Comparison of ENCODE assay signal across 11 cellular contexts in the genomic region with DNA sequence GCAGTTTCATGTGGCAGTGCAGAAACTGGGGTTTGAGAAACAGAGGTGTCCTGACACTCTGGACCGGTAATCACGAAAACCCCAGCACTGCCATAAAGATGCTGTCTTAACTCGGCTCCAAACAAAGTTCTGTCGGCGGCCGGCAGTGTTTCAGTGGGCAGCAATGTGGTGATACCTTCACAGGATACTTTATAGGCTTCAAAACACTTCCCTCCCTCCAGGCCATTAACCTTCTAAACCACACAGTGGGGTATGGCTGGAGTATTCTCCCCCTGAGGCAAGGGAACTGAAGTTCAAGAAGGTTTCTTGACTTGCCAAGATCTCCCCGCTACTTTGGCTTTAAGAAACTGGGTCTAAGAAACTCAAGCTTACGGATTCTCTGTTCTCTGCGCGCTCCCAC. TPM values are rescaled to one million over a fixed set of nuclear protein-coding genes. Genes with fewer than 3 reads are reported as not detected.
DNase-seq lines count a peak whose midpoint lies in the region; ATAC-seq and TF ChIP-seq lines count a peak whose summit lies in the region.
"Had no signal": no experiment of that assay in that cellular context is flagged by ENCODE, and none has a peak within 500 bp of the region (broad histone marks: within the 10 kb centered on the region; RNA-seq: fewer than 3 reads in every experiment).

No MANE protein-coding gene starts in this region.

- POLR2A ChIA-PET in A673 (lab: Charles Lee; ENCODE audit: low non-redundant PET) = no interaction called here

- TF ChIP-seq CTCF in A673 (conservative IDR thresholded peaks at IDR 0.05; ENCODE audit: low read depth, low read length) (no peak), astrocyte of the cerebellum (IDR thresholded peaks at IDR 0.05; ENCODE audit: low read depth, low read length, missing control alignments) (no peak)

- BruUV-seq in A673 (replicated peaks; lab: Mats Ljungman, UMichigan) = TSS peak; percentile 45

- H3K4me3 Mint-ChIP-seq in naive B cell = peak overlapping the region; percentile 93 to 100 (median 98)

- peak overlapping the region; percentile 96 for H3K27ac ChIP-seq in A673 (ENCODE audit: low read depth, low read length, poor library complexity, severe bottlenecking)
- H3K27ac ChIP-seq: C4-2B, RWPE1 had no signal

- peaks cover 46 to 75% (median 70%) of the 10 kb centered on the region in 3 donors for H3K4me1 Mint-ChIP-seq in naive B cell

- H3K27me3 ChIP-seq in A673 (replicated peaks; ENCODE audit: insufficient read depth, low read depth, low read length, poor library complexity) = no peaks in the 10 kb centered on the region

- CTCF ChIA-PET in A673 (lab: Charles Lee) = no interaction called here

- intact Hi-C loops in A673 (cut with micrococcal nuclease; ENCODE audit: unreplicated experiment) = loop anchor here (5.0 to 10.0 kb wide), 2 partner anchors 66 to 329 kb away; no protein-coding TSS in a partner anchor

- no peaks in the 10 kb centered on the region for H3K27me3 Mint-ChIP-seq in naive B cell

- H3K4me3 ChIP-seq in A673 (ENCODE audit: low read depth, low read length, poor library complexity, severe bottlenecking) = peak overlapping the region; percentile 90
- peak overlapping the region; percentile 50 for H3K4me3 ChIP-seq in astrocyte of the cerebellum (ENCODE audit: low read depth, low read length)

- peaks cover 26 to 28% of the 10 kb centered on the region in 2 donors for H3K36me3 Mint-ChIP-seq in naive B cell

- H3K4me1 ChIP-seq in A673 (ENCODE audit: insufficient read depth, low read length, poor library complexity, severe bottlenecking) = peaks cover 42% of the 10 kb centered on the region

- peaks cover 39% of the 10 kb centered on the region for H3K36me3 ChIP-seq in A673 (ENCODE audit: insufficient read depth, low read length, poor library complexity, severe bottlenecking)

- H3K27ac Mint-ChIP-seq in naive B cell = peak overlapping the region; percentile 78 to 99 (median 96)

- in situ Hi-C loops in astrocyte of the cerebellum (cut with HindIII; ENCODE audit: low sequenced_read_pairs) = no loop called here

- TF ChIP-seq POLR2A in GM19193 (IDR thresholded peaks at IDR 0.05; ENCODE audit: extremely low read depth, insufficient read depth, insufficient read length) = peak; percentile 40

- no peak for ATAC-seq in naive B cell (ENCODE audit: low read depth in 2 of 2)
- ATAC-seq in HG02798 (IDR thresholded peaks at IDR 0.05; ENCODE audit: poor library complexity, unreplicated experiment) = no peak

- H3K9me3 ChIP-seq in A673 (ENCODE audit: low read depth, low read length, poor library complexity, severe bottlenecking) = no peaks in the 10 kb centered on the region

- peaks cover 0 to 2% (median 0%) of the 10 kb centered on the region in 7 donors for H3K9me3 Mint-ChIP-seq in naive B cell

- DNase-seq in A673 (ENCODE audit: low spot score) (no peak), astrocyte of the cerebellum (ENCODE audit: low read depth) (no peak), naive B cell (no peak), NCI-H2029 (lab: John Stamatoyannopoulos, UW) (no peak), NCI-H345 treated with DMSO at 0.1 percent for 48 hours (lab: John Stamatoyannopoulos, UW; ENCODE audit: unreplicated experiment) (no peak)
- no peak for DNase-seq in activated CD4-positive, CD25-positive, alpha-beta regulatory T cell (lab: John Stamatoyannopoulos, UW)
- DNase-seq: Kasumi-1 had no signal

RNA-seq across cellular contexts. Expression of gene RUBCNL, which starts 1.1 kb away (rescaled TPM):
- total RNA-seq in A673 (2021) = 110 and 126 TPM in 2 replicates
- 100 to 1,000 TPM; 102 to 156 (median 129) TPM for polyA plus RNA-seq in naive B cell (ENCODE audit: low read depth in 6 of 6)
